8 cellular contexts compared by ENCODE assay signal in the genomic region with DNA sequence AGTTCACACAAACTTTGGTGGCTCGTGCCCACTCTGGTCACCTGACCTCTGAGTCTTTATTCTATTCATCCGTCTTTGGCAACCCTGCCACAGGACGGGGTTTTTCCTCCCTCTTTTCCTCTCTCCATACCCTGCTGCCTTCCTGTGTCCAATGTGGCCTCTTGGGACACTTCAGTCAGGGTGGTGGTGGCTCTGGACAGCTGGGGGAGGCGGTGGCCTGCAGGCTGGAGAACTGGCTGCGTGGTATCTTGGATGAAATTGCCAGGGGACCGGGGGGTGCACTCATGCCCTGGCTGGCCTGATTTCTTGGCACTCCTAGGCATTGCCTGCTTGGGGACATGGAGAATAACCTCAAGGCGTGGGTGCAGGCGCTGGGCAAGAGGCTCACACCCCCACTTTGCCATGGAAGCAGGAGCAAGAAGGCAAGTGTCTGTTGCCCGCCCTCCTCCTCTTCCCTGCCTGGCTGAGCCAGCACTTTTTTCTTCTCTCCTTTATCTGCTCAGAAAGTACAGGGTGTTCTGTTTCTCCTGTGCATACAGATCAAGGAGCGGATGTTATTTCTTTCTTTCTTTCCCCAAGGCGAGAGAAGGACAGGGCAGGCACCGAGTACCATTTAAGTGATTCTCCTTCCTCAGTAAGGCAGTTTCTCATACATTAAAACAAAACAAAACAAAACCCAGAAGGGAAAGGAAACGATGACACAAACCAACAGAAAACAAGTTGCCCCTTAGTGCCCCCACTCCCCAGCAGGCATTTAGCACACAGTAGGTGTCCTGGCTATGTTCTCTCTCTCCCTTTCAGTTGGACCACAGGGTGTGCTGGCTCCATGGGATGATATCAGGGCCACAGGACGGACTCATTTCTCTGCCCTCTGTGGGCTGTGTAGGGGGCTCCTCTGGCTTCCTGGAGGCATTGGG. TPM values are rescaled to one million over a fixed set of nuclear protein-coding genes. Genes with fewer than 3 reads are reported as not detected.
DNase-seq lines count a peak whose midpoint lies in the region; ATAC-seq and TF ChIP-seq lines count a peak whose summit lies in the region.

No MANE protein-coding gene starts in this region.

- peak overlapping the region; percentile 76 for H3K4me3 ChIP-seq in left ventricle myocardium inferior
- no peak overlapping the region for H3K4me3 ChIP-seq in right atrium auricular region
- peak overlapping the region; percentile 50 for H3K4me3 ChIP-seq in astrocyte of the spinal cord (ENCODE audit: low read depth, low read length)
- H3K4me3 ChIP-seq in uterus: no peak overlapping the region

- no peak for TF ChIP-seq POLR2A in uterus (IDR thresholded peaks at IDR 0.05)

- H3K27me3 ChIP-seq in left ventricle myocardium inferior (ENCODE audit: low read depth) (no peaks in the 10 kb centered on the region), right atrium auricular region (no peaks in the 10 kb centered on the region), uterus (no peaks in the 10 kb centered on the region)

- ATAC-seq in HG03469 (IDR thresholded peaks at IDR 0.05; ENCODE audit: unreplicated experiment): no peak
- ATAC-seq in HG03039 (IDR thresholded peaks at IDR 0.05; ENCODE audit: unreplicated experiment): no peak

- in situ Hi-C loops in astrocyte of the spinal cord (cut with HindIII; ENCODE audit: low sequenced_read_pairs): no loop called here

- peak overlapping the region; percentile 76 for H3K27ac ChIP-seq in left ventricle myocardium inferior (replicated peaks)
- peak overlapping the region in 1 of 2 donors; percentile 66 for H3K27ac ChIP-seq in right atrium auricular region
- peak overlapping the region; percentile 19 to 72 for H3K27ac ChIP-seq in uterus

- H3K4me1 ChIP-seq in left ventricle myocardium inferior (peaks cover 26% of the 10 kb centered on the region), right atrium auricular region (peaks cover 0 to 10% of the 10 kb centered on the region in 2 donors), uterus (no peaks in the 10 kb centered on the region)

- DNase-seq in left ventricle myocardium inferior (no peak), right atrium auricular region (ENCODE audit: low spot score) (no peak), astrocyte of the spinal cord (ENCODE audit: low read depth, low spot score) (peak; percentile 55), midbrain (lab: John Stamatoyannopoulos, UW) (peak; percentile 73), uterus (no peak), NCI-H187 (lab: John Stamatoyannopoulos, UW) (no peak)

- H3K36me3 ChIP-seq in left ventricle myocardium inferior (peaks cover 9% of the 10 kb centered on the region), right atrium auricular region (no peaks in the 10 kb centered on the region), uterus (no peaks in the 10 kb centered on the region)

- TF ChIP-seq CTCF in left ventricle myocardium inferior (IDR thresholded peaks at IDR 0.05; ENCODE audit: borderline replicate concordance) (no peak), right atrium auricular region (IDR thresholded peaks at IDR 0.05) (no peak), astrocyte of the spinal cord (IDR thresholded peaks at IDR 0.05; ENCODE audit: low read depth, low read length) (no peak), uterus (IDR thresholded peaks at IDR 0.05) (no peak)

- intact Hi-C loops in left ventricle myocardium inferior (cut with micrococcal nuclease): no loop called here
- intact Hi-C loops in uterus (cut with DNase I; ENCODE audit: low total_unique reads): no loop called here

- no peaks in the 10 kb centered on the region for H3K9me3 ChIP-seq in left ventricle myocardium inferior (replicated peaks)
- H3K9me3 ChIP-seq in right atrium auricular region: no peaks in the 10 kb centered on the region
- H3K9me3 ChIP-seq in uterus: no peaks in the 10 kb centered on the region

RNA-seq across cellular contexts. Expression of gene SMOX, which starts 22.3 kb away (rescaled TPM):
- 2.5 TPM for total RNA-seq in left ventricle myocardium inferior
- total RNA-seq in right atrium auricular region: 1 to 10 TPM; 5.2 to 6.6 TPM
- 10 to 100 TPM in 3 of 4 donors, 1 to 10 TPM in 1; 1.0 to 16.2 (median 12.8) TPM for total RNA-seq in uterus

Comparison
In these comparisons a context has a peak if more than half of its experiments do, and no peak if none do; other contexts are left out.
1. H3K4me3 ChIP-seq: peak in left ventricle myocardium inferior (single experiment) and astrocyte of the spinal cord (single experiment); none in right atrium auricular region (0 of 2) and uterus (0 of 2).
2. DNase-seq: peak in astrocyte of the spinal cord (single experiment) and midbrain (single experiment); none in left ventricle myocardium inferior (single experiment), right atrium auricular region (single experiment), uterus (0 of 2) and NCI-H187 (0 of 2).